Comparison of ENCODE assay signal across 8 cellular contexts in genomic region chr4:1767770-1768366, GRCh38. TPM values are rescaled to one million over a fixed set of nuclear protein-coding genes. Genes with fewer than 3 reads are reported as not detected.
A peak's percentile ranks its signal among the peaks of the same experiment; 100 is the strongest.
DNase-seq lines count a peak whose midpoint lies in the region; ATAC-seq and TF ChIP-seq lines count a peak whose summit lies in the region.

No MANE protein-coding gene starts in this region.

- DNase-seq in D341Med (ENCODE audit: low spot score) (peak; percentile 86), HAP-1 (ENCODE audit: low spot score in 2 of 2) (peak; percentile 34 to 81), left ventricle myocardium inferior (no peak), COR-L47 (lab: John Stamatoyannopoulos, UW) (no peak)
- DNase-seq in activated T-cell treated with anti-CD3 and anti-CD28 coated beads, Interleukin-2, amount 50 U/mL, for 1 hour = peak; percentile 45
- DNase-seq in stimulated activated CD4-positive, alpha-beta T cell treated with anti-CD3 and anti-CD28 coated beads, TNF-alpha, amount 100 ng/mL, for 48 hours (ENCODE audit: low read depth in 3 of 3) = peak in 2 of 3 donors; percentile 18 to 41

- in situ Hi-C loops in HAP-1 (cut with MboI; ENCODE audit: low sequenced_read_pairs) = no loop called here

- no peaks in the 10 kb centered on the region for H3K36me3 ChIP-seq in HAP-1 (replicated peaks)
- H3K36me3 ChIP-seq in left ventricle myocardium inferior = no peaks in the 10 kb centered on the region

- intact Hi-C loops in left ventricle myocardium inferior (cut with micrococcal nuclease) = no loop called here

- peaks cover 23% of the 10 kb centered on the region for H3K4me1 ChIP-seq in HAP-1
- peaks cover 22% of the 10 kb centered on the region for H3K4me1 ChIP-seq in left ventricle myocardium inferior

- H3K27me3 ChIP-seq in HAP-1 (ENCODE audit: low read depth) = no peaks in the 10 kb centered on the region
- H3K27me3 ChIP-seq in left ventricle myocardium inferior (ENCODE audit: low read depth) = peaks cover 39% of the 10 kb centered on the region

- H3K27ac ChIP-seq in left ventricle myocardium inferior (replicated peaks) = peak overlapping the region; percentile 27

- peak; percentile 42 for TF ChIP-seq CTCF in left ventricle myocardium inferior (IDR thresholded peaks at IDR 0.05; ENCODE audit: borderline replicate concordance)

- ATAC-seq in HG02571 (IDR thresholded peaks at IDR 0.05; ENCODE audit: unreplicated experiment) = no peak
- ATAC-seq in GM19351 (IDR thresholded peaks at IDR 0.05; ENCODE audit: unreplicated experiment) = no peak

- H3K9me3 ChIP-seq in HAP-1 (no peaks in the 10 kb centered on the region), left ventricle myocardium inferior (replicated peaks) (no peaks in the 10 kb centered on the region)

- H3K4me3 ChIP-seq in HAP-1 (peak overlapping the region; percentile 13), left ventricle myocardium inferior (peak overlapping the region; percentile 66)

RNA-seq across cellular contexts. Expression of gene FGFR3, which starts 25.2 kb away (rescaled TPM):
- 3.5 TPM for total RNA-seq in left ventricle myocardium inferior

RNA-seq across cellular contexts. Expression of gene TACC3, which starts 46.5 kb away (rescaled TPM):
- total RNA-seq in left ventricle myocardium inferior = 5.8 TPM

RNA-seq across cellular contexts. Expression of gene TMEM129, which starts 46.7 kb away (rescaled TPM):
- 29.6 TPM for total RNA-seq in left ventricle myocardium inferior

RNA-seq across cellular contexts. Expression of gene SLBP, which starts 55.7 kb away (rescaled TPM):
- 11.7 TPM for total RNA-seq in left ventricle myocardium inferior

Comparison
In these comparisons a context has a peak if more than half of its experiments do, and no peak if none do; other contexts are left out.
1. DNase-seq: peak in D341Med (single experiment), HAP-1 (2 of 2), activated T-cell treated with anti-CD3 and anti-CD28 coated beads, Interleukin-2, amount 50 U/mL, for 1 hour (single experiment) and stimulated activated CD4-positive, alpha-beta T cell treated with anti-CD3 and anti-CD28 coated beads, TNF-alpha, amount 100 ng/mL, for 48 hours (2 of 3); none in left ventricle myocardium inferior (single experiment) and COR-L47 (single experiment).